Comparison of ENCODE assay signal across 9 cellular contexts in the genomic region with DNA sequence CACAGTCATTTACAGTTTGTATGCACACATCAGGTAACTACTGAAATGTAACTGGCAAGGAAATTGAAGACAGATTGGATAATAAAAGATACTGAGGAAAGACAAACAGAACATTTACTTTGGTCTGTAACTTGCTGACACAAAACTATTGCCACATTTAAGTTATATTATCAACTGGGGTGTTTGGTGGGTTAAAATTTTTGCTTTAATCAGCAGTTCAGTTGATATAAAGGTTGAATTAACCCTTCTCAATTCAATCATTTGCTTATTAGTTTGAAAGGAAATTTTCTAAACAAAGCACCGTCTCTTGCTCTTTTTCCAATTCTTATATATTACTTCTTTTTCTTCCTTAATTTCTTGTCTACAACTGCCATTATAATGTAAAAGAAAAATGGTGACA.
"Had no signal": no experiment of that assay in that cellular context is flagged by ENCODE, and none has a peak within 500 bp of the region (broad histone marks: within the 10 kb centered on the region; RNA-seq: fewer than 3 reads in every experiment).

No MANE protein-coding gene starts in this region.

- H3K4me1 Mint-ChIP-seq: GM23338, H9 had no signal

- H3K9ac ChIP-seq: KMS-11 had no signal

- H2AFZ ChIP-seq: GM23338 had no signal

- H3K4me2 ChIP-seq: GM23338, KMS-11 had no signal

- DNase-seq: H9, HCEC 1CT, IMR-90, KBM-7 had no signal

- H3K4me3 Mint-ChIP-seq: GM23338, H9 had no signal

- ATAC-seq: GM23338 had no signal

- H3K4me3 ChIP-seq: GM23338 had no signal

- H3K27ac Mint-ChIP-seq: GM23338, H9 had no signal

- H3K27ac ChIP-seq: HL-60, KMS-11 had no signal

- H3K9me3 Mint-ChIP-seq: GM23338, H9 had no signal

- FAIRE-seq: H1, H54 had no signal
